8 cellular contexts compared by ENCODE assay signal in the genomic region with DNA sequence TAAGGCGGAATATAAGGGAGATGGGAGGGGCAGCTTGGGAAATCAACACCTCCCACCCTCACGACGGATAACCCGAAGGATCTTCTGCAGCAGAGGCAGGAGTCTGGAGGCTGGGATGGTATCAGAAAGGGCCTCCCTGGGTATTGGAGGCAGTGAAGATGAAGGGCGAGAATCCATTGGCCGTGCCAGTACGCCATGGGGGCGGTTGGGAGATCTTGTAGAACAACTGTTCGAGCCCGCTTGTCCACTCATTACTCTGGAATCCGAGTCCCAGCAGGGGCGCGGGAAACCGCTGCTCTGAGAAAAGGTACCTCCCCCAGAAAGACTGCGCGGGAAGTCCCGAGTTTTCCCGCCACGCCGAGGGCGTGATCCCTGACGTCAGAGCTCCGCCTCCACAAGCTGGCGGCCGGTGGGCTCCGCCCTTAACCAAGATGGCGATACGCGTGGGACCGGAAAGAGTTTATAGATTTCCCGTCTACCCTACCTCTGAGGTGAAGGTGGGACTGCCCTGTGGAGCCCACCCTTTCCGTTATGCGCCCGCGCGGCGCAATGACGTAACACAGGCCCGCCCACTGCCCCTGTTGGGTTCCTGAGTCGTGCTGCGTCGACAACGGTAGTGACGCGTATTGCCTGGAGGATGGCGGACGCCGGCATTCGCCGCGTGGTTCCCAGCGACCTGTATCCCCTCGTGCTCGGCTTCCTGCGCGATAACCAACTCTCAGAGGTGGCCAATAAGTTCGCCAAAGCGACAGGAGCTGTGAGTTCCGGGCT. TPM values are rescaled to one million over a fixed set of nuclear protein-coding genes. Genes with fewer than 3 reads are reported as not detected.
A peak's percentile ranks its signal among the peaks of the same experiment; 100 is the strongest.
DNase-seq lines count a peak whose midpoint lies in the region; ATAC-seq and TF ChIP-seq lines count a peak whose summit lies in the region.

NOLC1 (plus strand) TSS at position 616 of the 771 bp plus-strand sequence; CDS start at position 638, 22 bp downstream.

- no peaks in the 10 kb centered on the region for H3K27me3 ChIP-seq in upper lobe of right lung

- H3K27ac ChIP-seq in upper lobe of right lung, result peak within 1 kb of the TSS; percentile 91

- H3K4me3 Mint-ChIP-seq in T-helper 17 cell, result peak within 1 kb of the TSS; percentile 95

- H3K4me1 ChIP-seq in upper lobe of right lung, result peaks cover 21% of the 10 kb centered on the region

- peak within 1 kb of the TSS; percentile 83 for H3K4me3 ChIP-seq in upper lobe of right lung

- intact Hi-C loops in left cardiac atrium (cut with DNase I) (no loop called here), posterior vena cava (cut with DNase I) (no loop called here), upper lobe of right lung (cut with DNase I) (no loop called here)

- TF ChIP-seq POLR2A in GM15510 (IDR thresholded peaks at IDR 0.05; ENCODE audit: borderline replicate concordance, extremely low read depth, insufficient read length), result peak; percentile 92

- no peaks in the 10 kb centered on the region for H3K27me3 Mint-ChIP-seq in T-helper 17 cell

- peak within 1 kb of the TSS; percentile 98 for H3K27ac Mint-ChIP-seq in T-helper 17 cell

- DNase-seq in NCI-H1694 treated with DMSO at 0.1 percent for 48 hours (lab: John Stamatoyannopoulos, UW) (peak; percentile 96), T-helper 17 cell (peak; percentile 95 to 99 (median 99)), amygdala (lab: John Stamatoyannopoulos, UW) (peak; percentile 66 to 99 (median 95)), left cardiac atrium (peak; percentile 99), posterior vena cava (ENCODE audit: low spot score) (peak; percentile 100), upper lobe of right lung (peak; percentile 99)

- no peaks in the 10 kb centered on the region for H3K9me3 ChIP-seq in T-helper 17 cell (ENCODE audit: control insufficient read depth, low read length, poor library complexity, severe bottlenecking)
- no peaks in the 10 kb centered on the region for H3K9me3 ChIP-seq in upper lobe of right lung

- H3K36me3 ChIP-seq in upper lobe of right lung, result peaks cover 50% of the 10 kb centered on the region

- H3K4me1 Mint-ChIP-seq in T-helper 17 cell, result peaks cover 39% of the 10 kb centered on the region

- H3K36me3 Mint-ChIP-seq in T-helper 17 cell (ENCODE audit: low read depth), result peaks cover 7% of the 10 kb centered on the region

- no peak for TF ChIP-seq CTCF in upper lobe of right lung (IDR thresholded peaks at IDR 0.05)

- ATAC-seq in HG02885 (IDR thresholded peaks at IDR 0.05; ENCODE audit: poor library complexity, unreplicated experiment) (peak; percentile 95), T-helper 17 cell (peak; percentile 95), left cardiac atrium (peak; percentile 98 to 100), upper lobe of right lung (peak; percentile 98)

RNA-seq across cellular contexts. Expression of gene NOLC1, which starts in this region (rescaled TPM):
- total RNA-seq in T-helper 17 cell, result 10 to 100 TPM; 46.1 to 48.0 TPM
- 10 to 100 TPM; 26.3 to 37.6 TPM for total RNA-seq in left cardiac atrium
- 10 to 100 TPM; 32.6 to 38.6 TPM for total RNA-seq in posterior vena cava
- 37.9 TPM for total RNA-seq in upper lobe of right lung

Comparison
In these comparisons a context has a peak if more than half of its experiments do, and no peak if none do; other contexts are left out.
1. Peak in every context shown above with its lines: DNase-seq, ATAC-seq, H3K4me3 ChIP-seq and H3K27ac ChIP-seq.